ENCODE assay signal across 22 cellular contexts in the genomic region with DNA sequence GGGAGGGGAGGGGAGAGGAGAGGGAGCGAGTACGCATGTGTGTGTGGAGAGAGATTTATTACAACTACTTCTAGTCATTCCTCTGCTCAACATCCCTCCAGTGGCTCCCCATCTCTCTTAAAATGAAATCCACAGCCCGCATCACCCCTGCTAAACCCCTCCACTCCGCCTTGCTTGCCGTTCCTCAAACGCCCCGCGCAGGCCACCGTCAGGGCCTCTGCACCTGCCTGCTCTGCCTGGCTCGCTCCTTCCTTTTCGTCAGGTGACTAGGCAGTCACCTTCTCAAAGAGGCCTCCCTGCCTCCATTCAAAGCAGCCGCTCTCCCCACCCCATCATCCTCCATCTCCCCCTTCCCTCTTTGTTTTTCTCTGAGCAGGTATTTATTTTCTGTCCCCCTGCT. TPM values are rescaled to one million over a fixed set of nuclear protein-coding genes. Genes with fewer than 3 reads are reported as not detected.
DNase-seq lines count a peak whose midpoint lies in the region; ATAC-seq and TF ChIP-seq lines count a peak whose summit lies in the region.
"Had no signal": no experiment of that assay in that cellular context is flagged by ENCODE, and none has a peak within 500 bp of the region (broad histone marks: within the 10 kb centered on the region; RNA-seq: fewer than 3 reads in every experiment).

No MANE protein-coding gene starts in this region.

- H3K4me2 ChIP-seq in BLaER1 = peak overlapping the region; percentile 54
- H3K4me2 ChIP-seq: A549 had no signal

- H3K9ac ChIP-seq in BLaER1 = no peak overlapping the region

- H3K27ac ChIP-seq in BLaER1 = no peak overlapping the region
- peak overlapping the region; percentile 20 for H3K27ac ChIP-seq in KOPT-K1 (ENCODE audit: low read depth, low read length, poor library complexity, severe bottlenecking)
- peak overlapping the region; percentile 59 for H3K27ac ChIP-seq in WERI-Rb-1
- peak overlapping the region; percentile 58 for H3K27ac ChIP-seq in psoas muscle
- H3K27ac ChIP-seq: 22Rv1, A549 had no signal

- H3K9me3 ChIP-seq in BLaER1 (no peaks in the 10 kb centered on the region), KOPT-K1 (ENCODE audit: insufficient read depth, low read length, poor library complexity, severe bottlenecking) (no peaks in the 10 kb centered on the region), WERI-Rb-1 (ENCODE audit: severe bottlenecking) (peaks cover 2% of the 10 kb centered on the region), psoas muscle (no peaks in the 10 kb centered on the region)
- H3K9me3 ChIP-seq: A549 had no signal

- H3K36me3 ChIP-seq in BLaER1 = no peaks in the 10 kb centered on the region
- no peaks in the 10 kb centered on the region for H3K36me3 ChIP-seq in KOPT-K1 (ENCODE audit: insufficient read depth, low read length)
- H3K36me3 ChIP-seq in WERI-Rb-1 = no peaks in the 10 kb centered on the region
- H3K36me3 ChIP-seq in psoas muscle (ENCODE audit: insufficient read depth in 1 of 2, low read depth in 1 of 2) = no peaks in the 10 kb centered on the region

- no peak for DNase-seq in WERI-Rb-1
- DNase-seq in psoas muscle = no peak
- no peak for DNase-seq in SIG-M5 (lab: John Stamatoyannopoulos, UW)
- no peak for DNase-seq in NCI-H774 (lab: John Stamatoyannopoulos, UW)
- DNase-seq in stimulated activated CD4-positive, alpha-beta T cell treated with anti-CD3 and anti-CD28 coated beads, Interleukin-15, amount 100 ng/mL, for 24 hours = no peak
- DNase-seq: C1 segment of cervical spinal cord; CD4-positive, CD25-positive, alpha-beta regulatory T cell; CD8-positive, alpha-beta memory T cell; COR-L47; GDM1; GOT3; H7; HFFc6 had no signal

- intact Hi-C loops in psoas muscle (cut with DNase I) = no loop called here

- H3K4me1 ChIP-seq in BLaER1 = peaks cover 83% of the 10 kb centered on the region
- peaks cover 33% of the 10 kb centered on the region for H3K4me1 ChIP-seq in psoas muscle
- H3K4me1 ChIP-seq: A549 had no signal

- TF ChIP-seq CTCF in WERI-Rb-1 (IDR thresholded peaks at IDR 0.05; ENCODE audit: low read depth, low read length) (no peak), psoas muscle (IDR thresholded peaks at IDR 0.05) (no peak)

- H3K27me3 ChIP-seq in BLaER1 = no peaks in the 10 kb centered on the region
- H3K27me3 ChIP-seq in WERI-Rb-1 (ENCODE audit: insufficient read depth, low read depth, severe bottlenecking) = no peaks in the 10 kb centered on the region
- H3K27me3 ChIP-seq in psoas muscle (ENCODE audit: insufficient read depth in 3 of 3, low read length in 2 of 3) = no peaks in the 10 kb centered on the region

- no peaks in the 10 kb centered on the region for H4K20me1 ChIP-seq in BLaER1

- H3K4me3 ChIP-seq in BLaER1 = no peak overlapping the region
- no peak overlapping the region for H3K4me3 ChIP-seq in WERI-Rb-1 (ENCODE audit: low read depth, low read length)
- H3K4me3 ChIP-seq in psoas muscle = no peak overlapping the region
- H3K4me3 ChIP-seq: A549 had no signal

- ATAC-seq in psoas muscle (no peak), HG02571 (IDR thresholded peaks at IDR 0.05; ENCODE audit: unreplicated experiment) (no peak)
- ATAC-seq: A549, HCT116, HepG2 had no signal

- WGBS in psoas muscle, 3 donors = 80 to 90% (median 86%) methylated on average over 10 to 12 of the region's 12 CpGs

RNA-seq across cellular contexts. Expression of a gene that starts 29.9 kb away (rescaled TPM):
- 10 to 100 TPM in 1 of 4 donors, 1 to 10 TPM in 3; 7.0 to 26.8 (median 9.5) TPM for total RNA-seq in psoas muscle
- polyA plus RNA-seq in psoas muscle = 1 to 10 TPM; 2.9 to 6.5 (median 5.1) TPM
- total RNA-seq: CD4-positive, CD25-positive, alpha-beta regulatory T cell; CD8-positive, alpha-beta memory T cell; Daoy; HepG2; HFFc6 had no signal
- polyA plus RNA-seq: A549; CD4-positive, CD25-positive, alpha-beta regulatory T cell; CD8-positive, alpha-beta memory T cell; HepG2; IgD-negative memory B cell had no signal
